In genomic region chr21:40662889-40663288, GRCh38 we compare ENCODE assay signal across 20 cellular contexts.
DNase-seq lines count a peak whose midpoint lies in the region; ATAC-seq, FAIRE-seq and TF ChIP-seq lines count a peak whose summit lies in the region.
"Had no signal": no experiment of that assay in that cellular context is flagged by ENCODE, and none has a peak within 500 bp of the region (broad histone marks: within the 10 kb centered on the region; RNA-seq: fewer than 3 reads in every experiment).

No MANE protein-coding gene starts in this region.

- no peak overlapping the region for H2BK120ac ChIP-seq in neuronal stem cell (ENCODE audit: low read depth, low read length)

- no peak overlapping the region for H2AFZ ChIP-seq in neuronal stem cell (ENCODE audit: low read length)
- H2AFZ ChIP-seq: GM23248 had no signal

- H3K4me3 ChIP-seq in bronchial epithelial cell (ENCODE audit: low read depth, low read length): no peak overlapping the region
- no peak overlapping the region for H3K4me3 ChIP-seq in neuronal stem cell (ENCODE audit: low read length in 2 of 2)
- H3K4me3 ChIP-seq: GM23248, K562 had no signal

- no peak overlapping the region for H3K14ac ChIP-seq in neuronal stem cell (ENCODE audit: low read length)

- H4K91ac ChIP-seq in neuronal stem cell (ENCODE audit: low read depth, low read length, poor library complexity): no peak overlapping the region

- H2BK12ac ChIP-seq in neuronal stem cell (ENCODE audit: low read length): no peak overlapping the region

- H3K9me3 ChIP-seq in neuronal stem cell (replicated peaks in 1 of 2; ENCODE audit: control insufficient read depth in 2 of 2, insufficient read depth in 1 of 2, low read depth in 1 of 2, low read length in 2 of 2): peaks cover 0 to 2% of the 10 kb centered on the region in 2 donors
- H3K9me3 ChIP-seq: BE2C, Caco-2 had no signal

- peaks cover 10% of the 10 kb centered on the region for H3K27me3 Mint-ChIP-seq in stimulated activated naive CD8-positive, alpha-beta T cell treated with anti-CD3 and anti-CD28 coated beads, Interleukin-15, amount 100 ng/mL, for 72 hours
- no peaks in the 10 kb centered on the region for H3K27me3 Mint-ChIP-seq in WTC11 (ENCODE audit: low read depth)

- no peaks in the 10 kb centered on the region for H3K4me1 Mint-ChIP-seq in stimulated activated naive CD8-positive, alpha-beta T cell treated with anti-CD3 and anti-CD28 coated beads, Interleukin-15, amount 100 ng/mL, for 72 hours
- peaks cover 10% of the 10 kb centered on the region for H3K4me1 Mint-ChIP-seq in WTC11

- peak overlapping the region; percentile 6 for H2BK15ac ChIP-seq in neuronal stem cell (ENCODE audit: low read length)

- H3K36me3 ChIP-seq in bronchial epithelial cell (ENCODE audit: control insufficient read depth, insufficient read depth, low read length) (no peaks in the 10 kb centered on the region), neuronal stem cell (replicated peaks in 1 of 2; ENCODE audit: control insufficient read depth in 2 of 2, insufficient read depth in 2 of 2, low read length in 2 of 2) (no peaks in the 10 kb centered on the region)
- H3K36me3 ChIP-seq: BE2C had no signal

- no peak overlapping the region for H2BK5ac ChIP-seq in neuronal stem cell (ENCODE audit: low read length)

- DNase-seq in stimulated activated naive CD8-positive, alpha-beta T cell treated with anti-CD3 and anti-CD28 coated beads, Interleukin-15, amount 100 ng/mL, for 72 hours: no peak
- no peak for DNase-seq in stimulated activated naive CD8-positive, alpha-beta T cell treated with anti-CD3 and anti-CD28 coated beads, Interleukin-15, Interleukin-2, amounts not matched to agents 100 U/mL and 50 U/mL, for 24 hours
- DNase-seq in bronchial epithelial cell (ENCODE audit: low read depth) (no peak), neuronal stem cell (ENCODE audit: low spot score) (no peak), WTC11 (ENCODE audit: low spot score) (no peak)
- no peak for DNase-seq in activated naive CD4-positive, alpha-beta T cell treated with Interleukin-2 at 50 U/mL for 16 hours
- DNase-seq: ACHN; BE2C; Caco-2; CD4-positive, alpha-beta T cell; GDM1; GM23248 had no signal

- peak overlapping the region in 1 of 2 donors; percentile 61 for H3K27ac Mint-ChIP-seq in stimulated activated naive CD8-positive, alpha-beta T cell treated with anti-CD3 and anti-CD28 coated beads, Interleukin-15, amount 100 ng/mL, for 72 hours
- H3K27ac Mint-ChIP-seq in WTC11: no peak overlapping the region
- H3K27ac Mint-ChIP-seq: CD4-positive, alpha-beta T cell had no signal

- no CpG with 5 or more reads among the region's 2 CpGs for WGBS in neuronal stem cell (ENCODE audit: extremely low coverage in 2 of 2, insufficient read length in 2 of 2, insufficient replicate concordance in 1 of 2), 2 donors

- no peak overlapping the region for H3K4me2 ChIP-seq in neuronal stem cell (ENCODE audit: insufficient read depth, low read length, poor library complexity, severe bottlenecking)

- no peaks in the 10 kb centered on the region for H3K36me3 Mint-ChIP-seq in WTC11

- TF ChIP-seq CTCF in bronchial epithelial cell (IDR thresholded peaks at IDR 0.05; ENCODE audit: insufficient read depth, low read length, severe bottlenecking) (no peak), WTC11 (IDR thresholded peaks at IDR 0.05) (no peak)

- ATAC-seq in stimulated activated naive CD8-positive, alpha-beta T cell treated with anti-CD3 and anti-CD28 coated beads, Interleukin-15, amount 100 ng/mL, for 72 hours: peak; percentile 33
- no peak for ATAC-seq in stimulated activated naive CD8-positive, alpha-beta T cell treated with anti-CD3 and anti-CD28 coated beads, Interleukin-15, Interleukin-2, amounts not matched to agents 100 U/mL and 50 U/mL, for 24 hours
- no peak for ATAC-seq in WTC11
- ATAC-seq: HCT116, K562 had no signal

- H3K79me1 ChIP-seq in neuronal stem cell (ENCODE audit: low read depth, low read length): no peaks in the 10 kb centered on the region

- H3K4me1 ChIP-seq in neuronal stem cell (ENCODE audit: control insufficient read depth in 2 of 2, insufficient read depth in 1 of 2, low read depth in 1 of 2, low read length in 2 of 2): no peaks in the 10 kb centered on the region
- H3K4me1 ChIP-seq: BE2C, Caco-2 had no signal

- H3K18ac ChIP-seq in neuronal stem cell (ENCODE audit: low read length): no peak overlapping the region

- peak; percentile 91 for FAIRE-seq in bronchial epithelial cell (lab: Jason Lieb, UNC)
- FAIRE-seq: A204.1, D721Med, GM12892, GM18507, H54, K562 had no signal

- no peak overlapping the region for H2AK5ac ChIP-seq in neuronal stem cell (ENCODE audit: low read depth, low read length)

- no peak overlapping the region for H3K4ac ChIP-seq in neuronal stem cell (ENCODE audit: low read length)

- no peak overlapping the region for H3K4me3 Mint-ChIP-seq in stimulated activated naive CD8-positive, alpha-beta T cell treated with anti-CD3 and anti-CD28 coated beads, Interleukin-15, amount 100 ng/mL, for 72 hours
- no peak overlapping the region for H3K4me3 Mint-ChIP-seq in WTC11
- H3K4me3 Mint-ChIP-seq: CD4-positive, alpha-beta T cell had no signal

- H4K8ac ChIP-seq in neuronal stem cell (ENCODE audit: low read depth, low read length): no peak overlapping the region

- peaks cover 0 to 8% of the 10 kb centered on the region in 2 donors for H3K9me3 Mint-ChIP-seq in stimulated activated naive CD8-positive, alpha-beta T cell treated with anti-CD3 and anti-CD28 coated beads, Interleukin-15, amount 100 ng/mL, for 72 hours
- peaks cover 5% of the 10 kb centered on the region; the same call in 1 of the 2 replicates for H3K9me3 Mint-ChIP-seq in WTC11
- H3K9me3 Mint-ChIP-seq: CD4-positive, alpha-beta T cell had no signal

- POLR2A ChIA-PET in WTC11 (lab: Charles Lee): no interaction called here

- CTCF ChIA-PET in WTC11 (lab: Charles Lee): no interaction called here

- no peak overlapping the region for H3K27ac ChIP-seq in neuronal stem cell (replicated peaks; ENCODE audit: low read length)
- H3K27ac ChIP-seq: C4-2B, GM23248 had no signal

- H3K27me3 ChIP-seq in bronchial epithelial cell (ENCODE audit: control insufficient read depth, insufficient read depth, low read length): no peaks in the 10 kb centered on the region
- H3K27me3 ChIP-seq in neuronal stem cell (ENCODE audit: control insufficient read depth in 3 of 3, insufficient read depth in 3 of 3, low read depth in 1 of 3, low read length in 3 of 3): no peaks in the 10 kb centered on the region
- H3K27me3 ChIP-seq: BE2C had no signal

- H3K23ac ChIP-seq in neuronal stem cell (ENCODE audit: low read depth, low read length, poor library complexity): no peak overlapping the region

- no peak overlapping the region for H3K9ac ChIP-seq in neuronal stem cell (ENCODE audit: low read depth, low read length, poor library complexity)
- H3K9ac ChIP-seq: GM23248 had no signal

TF ChIP-seq in WTC11, 78 proteins besides CTCF, POLR2A, EP300 and RAD21 (continues in another document):
- no peak for TF ChIP-seq TEAD4 (CRISPR knock-in tag; IDR thresholded peaks at IDR 0.05)
- no peak for TF ChIP-seq SMAD4 (CRISPR knock-in tag; IDR thresholded peaks at IDR 0.05)
- TF ChIP-seq, protein P1, sequence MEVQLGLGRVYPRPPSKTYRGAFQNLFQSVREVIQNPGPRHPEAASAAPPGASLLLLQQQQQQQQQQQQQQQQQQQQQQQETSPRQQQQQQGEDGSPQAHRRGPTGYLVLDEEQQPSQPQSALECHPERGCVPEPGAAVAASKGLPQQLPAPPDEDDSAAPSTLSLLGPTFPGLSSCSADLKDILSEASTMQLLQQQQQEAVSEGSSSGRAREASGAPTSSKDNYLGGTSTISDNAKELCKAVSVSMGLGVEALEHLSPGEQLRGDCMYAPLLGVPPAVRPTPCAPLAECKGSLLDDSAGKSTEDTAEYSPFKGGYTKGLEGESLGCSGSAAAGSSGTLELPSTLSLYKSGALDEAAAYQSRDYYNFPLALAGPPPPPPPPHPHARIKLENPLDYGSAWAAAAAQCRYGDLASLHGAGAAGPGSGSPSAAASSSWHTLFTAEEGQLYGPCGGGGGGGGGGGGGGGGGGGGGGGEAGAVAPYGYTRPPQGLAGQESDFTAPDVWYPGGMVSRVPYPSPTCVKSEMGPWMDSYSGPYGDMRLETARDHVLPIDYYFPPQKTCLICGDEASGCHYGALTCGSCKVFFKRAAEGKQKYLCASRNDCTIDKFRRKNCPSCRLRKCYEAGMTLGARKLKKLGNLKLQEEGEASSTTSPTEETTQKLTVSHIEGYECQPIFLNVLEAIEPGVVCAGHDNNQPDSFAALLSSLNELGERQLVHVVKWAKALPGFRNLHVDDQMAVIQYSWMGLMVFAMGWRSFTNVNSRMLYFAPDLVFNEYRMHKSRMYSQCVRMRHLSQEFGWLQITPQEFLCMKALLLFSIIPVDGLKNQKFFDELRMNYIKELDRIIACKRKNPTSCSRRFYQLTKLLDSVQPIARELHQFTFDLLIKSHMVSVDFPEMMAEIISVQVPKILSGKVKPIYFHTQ (CRISPR knock-in tag; IDR thresholded peaks at IDR 0.05): no peak
- TF ChIP-seq, protein P2, sequence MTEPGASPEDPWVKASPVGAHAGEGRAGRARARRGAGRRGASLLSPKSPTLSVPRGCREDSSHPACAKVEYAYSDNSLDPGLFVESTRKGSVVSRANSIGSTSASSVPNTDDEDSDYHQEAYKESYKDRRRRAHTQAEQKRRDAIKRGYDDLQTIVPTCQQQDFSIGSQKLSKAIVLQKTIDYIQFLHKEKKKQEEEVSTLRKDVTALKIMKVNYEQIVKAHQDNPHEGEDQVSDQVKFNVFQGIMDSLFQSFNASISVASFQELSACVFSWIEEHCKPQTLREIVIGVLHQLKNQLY (CRISPR knock-in tag; IDR thresholded peaks at IDR 0.05): no peak
- TF ChIP-seq CDX4 (CRISPR knock-in tag; IDR thresholded peaks at IDR 0.05; ENCODE audit: borderline replicate concordance): no peak
- TF ChIP-seq KAT7 (CRISPR knock-in tag; IDR thresholded peaks at IDR 0.05; ENCODE audit: borderline replicate concordance): no peak
- no peak for TF ChIP-seq JUN (CRISPR knock-in tag; IDR thresholded peaks at IDR 0.05)
- no peak for TF ChIP-seq ESRRA (CRISPR knock-in tag; IDR thresholded peaks at IDR 0.05; ENCODE audit: borderline replicate concordance)
- TF ChIP-seq PRRX2 (CRISPR knock-in tag; IDR thresholded peaks at IDR 0.05): no peak
- no peak for TF ChIP-seq CREB1 (CRISPR knock-in tag; IDR thresholded peaks at IDR 0.05)
- TF ChIP-seq ZNF232 (CRISPR knock-in tag; IDR thresholded peaks at IDR 0.05): no peak
- TF ChIP-seq ZNF671 (CRISPR knock-in tag; IDR thresholded peaks at IDR 0.05): no peak
- no peak for TF ChIP-seq ZNF263 (CRISPR knock-in tag; IDR thresholded peaks at IDR 0.05; ENCODE audit: low read depth)
